ENCODE assay signal across 26 cellular contexts in the genomic region with DNA sequence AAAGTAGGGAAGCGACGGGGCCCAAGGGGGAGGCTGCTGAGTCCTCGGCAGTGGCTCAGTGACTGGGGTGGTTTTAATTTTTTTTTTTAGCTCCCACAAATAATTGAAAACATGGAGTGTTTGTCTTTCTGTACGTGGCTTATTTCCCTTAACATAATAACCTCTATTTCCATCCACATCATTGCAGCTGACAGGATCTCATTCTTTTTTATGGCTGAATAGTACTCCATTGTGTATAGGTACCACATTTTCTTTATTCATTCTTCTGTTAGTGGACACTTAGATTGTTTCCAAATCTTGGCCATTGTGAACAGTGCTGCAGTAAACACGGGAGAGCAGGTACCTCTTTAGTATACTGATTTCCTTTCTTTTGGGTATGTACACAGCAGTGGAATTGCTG.
"Had no signal": no experiment of that assay in that cellular context is flagged by ENCODE, and none has a peak within 500 bp of the region (broad histone marks: within the 10 kb centered on the region; RNA-seq: fewer than 3 reads in every experiment).

No MANE protein-coding gene starts in this region.

- H3K27ac ChIP-seq: coronary artery, dorsolateral prefrontal cortex, esophagus muscularis mucosa, foreskin keratinocyte, gastroesophageal sphincter, heart left ventricle, hepatocyte, left lung, lower lobe of right lung had no signal

- H3K36me3 Mint-ChIP-seq: immature natural killer cell, naive B cell had no signal

- H3K9me3 ChIP-seq: esophagus muscularis mucosa, gastroesophageal sphincter, left lung, lower lobe of right lung, mucosa of descending colon had no signal

- H3K27ac Mint-ChIP-seq: immature natural killer cell, mesothelial cell of epicardium, naive B cell had no signal

- H2AFZ ChIP-seq: hepatocyte had no signal

- H3K27me3 ChIP-seq: dorsolateral prefrontal cortex, esophagus muscularis mucosa, foreskin keratinocyte, gastroesophageal sphincter, heart left ventricle, hepatocyte, left lung had no signal

- H3K4me2 ChIP-seq: hepatocyte had no signal

- H3K4me3 ChIP-seq: coronary artery, dorsolateral prefrontal cortex, esophagus muscularis mucosa, gastroesophageal sphincter, heart left ventricle, hepatocyte, left lung, lower lobe of right lung, mucosa of descending colon had no signal

- FAIRE-seq: colon, endothelial cell of umbilical vein, frontal cortex, kidney had no signal

- H3K9me3 Mint-ChIP-seq: immature natural killer cell had no signal

- H3K36me3 ChIP-seq: esophagus muscularis mucosa, gastroesophageal sphincter, left lung, lower lobe of right lung had no signal

- H3K4me1 Mint-ChIP-seq: naive B cell had no signal

- H3K4me3 Mint-ChIP-seq: immature natural killer cell, mesothelial cell of epicardium, naive B cell had no signal

- ATAC-seq: foreskin keratinocyte, gastroesophageal sphincter, heart left ventricle, left cardiac atrium, left lung, left ventricle myocardium superior, lower lobe of right lung, mucosa of descending colon had no signal

- H3K27me3 Mint-ChIP-seq: naive B cell had no signal

- DNase-seq: dermis blood vessel endothelial cell; dorsolateral prefrontal cortex; effector CD4-positive, alpha-beta T cell; effector memory CD4-positive, alpha-beta T cell; foreskin keratinocyte; heart left ventricle; hypothalamus; immature natural killer cell; islet precursor cell; kidney; kidney glomerular epithelial cell; left cardiac atrium; left lung; left ventricle myocardium superior; lower lobe of right lung; mesenchymal stem cell; mucosa of descending colon; naive B cell had no signal
